22 cellular contexts compared by ENCODE assay signal in genomic region chr3:150076443-150076842, GRCh38.
DNase-seq lines count a peak whose midpoint lies in the region; ATAC-seq and TF ChIP-seq lines count a peak whose summit lies in the region.
"Had no signal": no experiment of that assay in that cellular context is flagged by ENCODE, and none has a peak within 500 bp of the region (broad histone marks: within the 10 kb centered on the region; RNA-seq: fewer than 3 reads in every experiment).

No MANE protein-coding gene starts in this region.

- H3K9ac ChIP-seq in endodermal cell (ENCODE audit: extremely low read depth, low read length, poor library complexity, severe bottlenecking) (no peak overlapping the region), mesenchymal stem cell (ENCODE audit: low read length) (no peak overlapping the region)
- H3K9ac ChIP-seq: BLaER1 had no signal

- H3K27ac Mint-ChIP-seq in GM23338 (no peak overlapping the region), endodermal cell (no peak overlapping the region)
- H3K27ac Mint-ChIP-seq in activated naive CD4-positive, alpha-beta T cell treated with anti-CD3 and anti-CD28 coated beads for 36 hours = no peak overlapping the region
- H3K27ac Mint-ChIP-seq: CD14-positive monocyte; CD4-positive, alpha-beta memory T cell; CD4-positive, CD25-positive, alpha-beta regulatory T cell had no signal

- H3K36me3 Mint-ChIP-seq in GM23338 (ENCODE audit: low read depth) = 0 out of 3 replicates have a peak, but pooled peaks cover 3% of the 10 kb centered on the region
- H3K36me3 Mint-ChIP-seq in endodermal cell (ENCODE audit: low read depth) = no peaks in the 10 kb centered on the region
- no peaks in the 10 kb centered on the region for H3K36me3 Mint-ChIP-seq in activated naive CD4-positive, alpha-beta T cell treated with anti-CD3 and anti-CD28 coated beads for 36 hours (ENCODE audit: low read depth)
- H3K36me3 Mint-ChIP-seq: CD14-positive monocyte; CD4-positive, alpha-beta memory T cell; CD4-positive, CD25-positive, alpha-beta regulatory T cell; CD8-positive, alpha-beta memory T cell had no signal

- H4K20me1 ChIP-seq in GM23338 (replicated peaks; ENCODE audit: insufficient read depth) = no peaks in the 10 kb centered on the region
- H4K20me1 ChIP-seq: BLaER1 had no signal

- ATAC-seq in GM23338 (no peak), GM18520 (IDR thresholded peaks at IDR 0.05; ENCODE audit: unreplicated experiment) (no peak)
- ATAC-seq: GM12878 had no signal

- H2BK15ac ChIP-seq in mesenchymal stem cell (ENCODE audit: low read depth, poor library complexity, severe bottlenecking) = no peak overlapping the region

- no peak overlapping the region for H2BK12ac ChIP-seq in mesenchymal stem cell (ENCODE audit: low read length in 2 of 2)

- no peak overlapping the region for H3K14ac ChIP-seq in mesenchymal stem cell (ENCODE audit: low read length in 2 of 2)

- H2BK5ac ChIP-seq in mesenchymal stem cell (ENCODE audit: low read depth, low read length, poor library complexity, severe bottlenecking) = no peak overlapping the region

- peaks cover 6% of the 10 kb centered on the region; the same call in 1 of the 2 replicates for H3K36me3 ChIP-seq in GM23338 (ENCODE audit: insufficient read depth)
- H3K36me3 ChIP-seq in HEK293 (ENCODE audit: control insufficient read depth in 2 of 2, insufficient read depth in 1 of 2, low read length in 2 of 2) = no peaks in the 10 kb centered on the region
- H3K36me3 ChIP-seq in endodermal cell (ENCODE audit: control insufficient read depth, insufficient read depth, low read length) = no peaks in the 10 kb centered on the region
- H3K36me3 ChIP-seq in mesenchymal stem cell (ENCODE audit: control insufficient read depth in 1 of 2, insufficient read depth in 2 of 2, low read depth in 1 of 2, low read length in 2 of 2) = no peaks in the 10 kb centered on the region
- H3K36me3 ChIP-seq: BE2C, BLaER1 had no signal

- peak overlapping the region; percentile 27 for H2AK5ac ChIP-seq in mesenchymal stem cell (ENCODE audit: low read length, severe bottlenecking)

- no peaks in the 10 kb centered on the region for H3K27me3 Mint-ChIP-seq in GM23338 (ENCODE audit: insufficient read depth, low read depth, poor library complexity)
- no peaks in the 10 kb centered on the region for H3K27me3 Mint-ChIP-seq in endodermal cell (ENCODE audit: insufficient read depth)
- H3K27me3 Mint-ChIP-seq in activated naive CD4-positive, alpha-beta T cell treated with anti-CD3 and anti-CD28 coated beads for 36 hours (ENCODE audit: low read depth) = peaks cover 5% of the 10 kb centered on the region
- H3K27me3 Mint-ChIP-seq: CD4-positive, CD25-positive, alpha-beta regulatory T cell had no signal

- peaks cover 16% of the 10 kb centered on the region for H3K4me1 Mint-ChIP-seq in GM23338
- H3K4me1 Mint-ChIP-seq in endodermal cell = peaks cover 23% of the 10 kb centered on the region
- H3K4me1 Mint-ChIP-seq in activated naive CD4-positive, alpha-beta T cell treated with anti-CD3 and anti-CD28 coated beads for 36 hours (ENCODE audit: low read depth) = no peaks in the 10 kb centered on the region
- H3K4me1 Mint-ChIP-seq: CD14-positive monocyte; CD4-positive, alpha-beta memory T cell; CD4-positive, CD25-positive, alpha-beta regulatory T cell; CD8-positive, alpha-beta memory T cell had no signal

- intact Hi-C loops in activated naive CD4-positive, alpha-beta T cell treated with anti-CD3 and anti-CD28 coated beads for 36 hours (cut with micrococcal nuclease) = no loop called here

- H3K4me2 ChIP-seq in GM23338 (no peak overlapping the region), mesenchymal stem cell (ENCODE audit: low read length, poor library complexity, severe bottlenecking) (no peak overlapping the region)
- H3K4me2 ChIP-seq: BLaER1 had no signal

- no peak overlapping the region for H3K18ac ChIP-seq in mesenchymal stem cell (ENCODE audit: low read depth in 1 of 2, low read length in 2 of 2)

- no peaks in the 10 kb centered on the region for H3K79me1 ChIP-seq in mesenchymal stem cell (replicated peaks; ENCODE audit: low read length, poor library complexity, severe bottlenecking)

- H3K9me3 ChIP-seq in HEK293 (ENCODE audit: control insufficient read depth, insufficient read depth, low read depth, low read length) (no peaks in the 10 kb centered on the region), endodermal cell (ENCODE audit: control insufficient read depth, low read length) (peaks cover 17% of the 10 kb centered on the region), mesenchymal stem cell (ENCODE audit: control insufficient read depth, low read length) (peaks cover 15% of the 10 kb centered on the region)
- H3K9me3 ChIP-seq: BE2C had no signal

- H3K23ac ChIP-seq in mesenchymal stem cell (ENCODE audit: low read length in 2 of 2) = no peak overlapping the region

- H3K4me3 Mint-ChIP-seq in GM23338 = no peak overlapping the region
- no peak overlapping the region for H3K4me3 Mint-ChIP-seq in endodermal cell
- H3K4me3 Mint-ChIP-seq in activated naive CD4-positive, alpha-beta T cell treated with anti-CD3 and anti-CD28 coated beads for 36 hours = no peak overlapping the region
- H3K4me3 Mint-ChIP-seq: CD14-positive monocyte; CD4-positive, alpha-beta memory T cell; CD4-positive, CD25-positive, alpha-beta regulatory T cell; CD8-positive, alpha-beta memory T cell had no signal

- H3K27me3 ChIP-seq in GM23338 (ENCODE audit: insufficient read depth) (no peaks in the 10 kb centered on the region), endodermal cell (ENCODE audit: control insufficient read depth, insufficient read depth, low read length, poor library complexity, severe bottlenecking) (no peaks in the 10 kb centered on the region), mesenchymal stem cell (ENCODE audit: control insufficient read depth in 1 of 2, insufficient read depth in 1 of 2, low read length in 2 of 2) (no peaks in the 10 kb centered on the region)
- H3K27me3 ChIP-seq: BE2C, BLaER1 had no signal

- H3K9me3 Mint-ChIP-seq in GM23338 = peaks cover 12% of the 10 kb centered on the region; the same call in 2 of the 3 replicates
- peaks cover 10% of the 10 kb centered on the region for H3K9me3 Mint-ChIP-seq in endodermal cell
- H3K9me3 Mint-ChIP-seq in activated naive CD4-positive, alpha-beta T cell treated with anti-CD3 and anti-CD28 coated beads for 36 hours = no peaks in the 10 kb centered on the region

- H3K4me3 ChIP-seq in GM23338 = no peak overlapping the region
- no peak overlapping the region for H3K4me3 ChIP-seq in HEK293 (ENCODE audit: low read depth, low read length)
- H3K4me3 ChIP-seq in endodermal cell (ENCODE audit: low read length) = peak overlapping the region; percentile 58
- no peak overlapping the region for H3K4me3 ChIP-seq in mesenchymal stem cell (ENCODE audit: insufficient read depth in 1 of 2, low read depth in 1 of 2, low read length in 2 of 2)
- H3K4me3 ChIP-seq: BLaER1, GM12878 had no signal

- H3F3A ChIP-seq in GM23338 (replicated peaks; ENCODE audit: low read depth) = no peaks in the 10 kb centered on the region

- no peaks in the 10 kb centered on the region for H3K79me2 ChIP-seq in GM23338 (replicated peaks; ENCODE audit: insufficient read depth)

- no peaks in the 10 kb centered on the region; the same call in 1 of the 2 replicates for H3K9me2 ChIP-seq in GM23338 (ENCODE audit: insufficient read depth)

- H3K4me1 ChIP-seq in GM23338 (ENCODE audit: insufficient read depth) (peaks cover 3% of the 10 kb centered on the region; the same call in 1 of the 2 replicates), HEK293 (ENCODE audit: control insufficient read depth, insufficient read depth, low read length) (no peaks in the 10 kb centered on the region), endodermal cell (ENCODE audit: control insufficient read depth, insufficient read depth, low read length) (peaks cover 2% of the 10 kb centered on the region), mesenchymal stem cell (ENCODE audit: control insufficient read depth, insufficient read depth, low read depth, low read length) (peaks cover 20% of the 10 kb centered on the region)
- H3K4me1 ChIP-seq: BLaER1 had no signal

- no peak overlapping the region for H2AFZ ChIP-seq in GM23338
- no peak overlapping the region for H2AFZ ChIP-seq in mesenchymal stem cell (ENCODE audit: low read depth, low read length)

- CTCF ChIA-PET in HEK293 (lab: Yijun Ruan, JAX) = no interaction called here
- CTCF ChIA-PET in activated naive CD4-positive, alpha-beta T cell treated with anti-CD3 and anti-CD28 coated beads for 36 hours (lab: Charles Lee) = no interaction called here

- no peak overlapping the region for H3K4ac ChIP-seq in mesenchymal stem cell (ENCODE audit: low read depth in 1 of 2, low read length in 2 of 2)

- H3K27ac ChIP-seq in GM23338 (ENCODE audit: low read depth) = no peak overlapping the region
- H3K27ac ChIP-seq in HEK293 (ENCODE audit: extremely low read depth, low read depth, low read length) = no peak overlapping the region
- no peak overlapping the region for H3K27ac ChIP-seq in endodermal cell (ENCODE audit: low read depth, low read length)
- no peak overlapping the region for H3K27ac ChIP-seq in mesenchymal stem cell (ENCODE audit: low read length, poor library complexity, severe bottlenecking)
- H3K27ac ChIP-seq: BLaER1 had no signal

- H4K91ac ChIP-seq in mesenchymal stem cell (ENCODE audit: low read length) = no peak overlapping the region

- no peak for DNase-seq in GM23338 (ENCODE audit: low spot score)
- no peak for DNase-seq in endodermal cell
- DNase-seq in mesenchymal stem cell = no peak
- no peak for DNase-seq in NCI-H526 (lab: John Stamatoyannopoulos, UW)
- no peak for DNase-seq in activated naive CD4-positive, alpha-beta T cell treated with anti-CD3 and anti-CD28 coated beads for 36 hours
- no peak for DNase-seq in GDM1 (lab: John Stamatoyannopoulos, UW)
- DNase-seq: 8988T; ACHN; BE2C; C1 segment of cervical spinal cord; CD4-positive, alpha-beta memory T cell; CD4-positive, CD25-positive, alpha-beta regulatory T cell; CD8-positive, alpha-beta memory T cell; COR-L47; DMS 273 treated with DMSO at 0.1 percent for 48 hours; DMS153; DMS53 had no signal

- POLR2A ChIA-PET in HEK293 (lab: Yijun Ruan, JAX) = no interaction called here

- TF ChIP-seq CTCF in GM23338 (conservative IDR thresholded peaks at IDR 0.05; ENCODE audit: low read depth in 2 of 2) = no peak
- no peak for TF ChIP-seq CTCF in HEK293 (tag by site-specific recombination; IDR thresholded peaks at IDR 0.05)
- TF ChIP-seq CTCF in endodermal cell (conservative IDR thresholded peaks at IDR 0.05) = no peak

- no peak overlapping the region for H4K8ac ChIP-seq in mesenchymal stem cell (ENCODE audit: low read length)

- 93 to 96% methylated on average over 2 of the region's 2 CpGs for WGBS in endodermal cell (ENCODE audit: insufficient coverage in 1 of 2, insufficient read length in 1 of 2), 2 experiments
- WGBS in mesenchymal stem cell = 95% methylated on average over 2 of the region's 2 CpGs

- no peak overlapping the region for H2BK120ac ChIP-seq in mesenchymal stem cell (ENCODE audit: low read depth, low read length)

TF ChIP-seq in GM23338, 12 proteins besides CTCF, POLR2A, EP300 and RAD21 (continues in another document):
- TF ChIP-seq ZNF331 (CRISPR knock-in tag; IDR thresholded peaks at IDR 0.05; ENCODE audit: low read depth) = peak; percentile 98

TF ChIP-seq in HEK293, 187 proteins besides CTCF, POLR2A, EP300 and RAD21 (continues in another document):
- TF ChIP-seq GLIS1 (tag by site-specific recombination; IDR thresholded peaks at IDR 0.05) = no peak
